In the genomic region with DNA sequence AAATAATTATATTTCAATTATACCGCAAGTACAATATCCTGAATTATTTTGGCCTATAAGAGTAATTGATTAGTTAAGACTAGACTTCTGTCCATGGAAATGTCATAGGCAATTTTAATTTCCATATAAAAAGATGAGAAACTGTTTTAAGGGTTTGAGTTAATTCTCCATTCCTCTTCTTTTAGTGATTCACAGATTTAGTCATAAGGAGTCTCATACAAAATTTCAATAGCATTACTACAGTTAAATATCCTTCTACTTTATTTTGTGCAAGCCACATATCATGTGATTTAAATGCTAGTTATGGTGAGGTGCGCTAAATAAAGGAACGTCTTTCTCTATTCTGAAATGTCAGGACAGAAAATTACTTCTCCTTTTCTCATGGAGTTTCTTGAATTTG, we compare ENCODE assay signal across 22 cellular contexts. TPM values are rescaled to one million over a fixed set of nuclear protein-coding genes. Genes with fewer than 3 reads are reported as not detected.
A peak's percentile ranks its signal among the peaks of the same experiment; 100 is the strongest.
DNase-seq lines count a peak whose midpoint lies in the region; ATAC-seq and TF ChIP-seq lines count a peak whose summit lies in the region.
"Had no signal": no experiment of that assay in that cellular context is flagged by ENCODE, and none has a peak within 500 bp of the region (broad histone marks: within the 10 kb centered on the region; RNA-seq: fewer than 3 reads in every experiment).

No MANE protein-coding gene starts in this region.

- H3K79me2 ChIP-seq in osteoblast (ENCODE audit: insufficient read depth, low read length) = peaks cover 85% of the 10 kb centered on the region

- CTCF ChIA-PET in activated CD8-positive, alpha-beta memory T cell treated with anti-CD3 and anti-CD28 coated beads, Interleukin-2, amount 10 ng/mL, durations not matched to agents 7 days and 5 days (lab: Charles Lee) = interaction anchor here (0.9 kb wide), 1 partner anchor 287 kb away, joined by 3 read pairs; no protein-coding TSS in a partner anchor
- CTCF ChIA-PET in activated CD4-positive, alpha-beta memory T cell treated with anti-CD3 and anti-CD28 coated beads for 36 hours (lab: Charles Lee) = interaction anchor here (0.7 kb wide), 1 partner anchor 287 kb away, joined by 3 read pairs; no protein-coding TSS in a partner anchor

- intact Hi-C loops in activated CD4-positive, alpha-beta memory T cell treated with anti-CD3 and anti-CD28 coated beads for 36 hours (cut with micrococcal nuclease) = loop anchor here (1.0 kb wide), 1 partner anchor 9 kb away; no protein-coding TSS in a partner anchor

- H3K4me1 ChIP-seq in osteoblast (ENCODE audit: insufficient read depth, low read length) = peaks cover 52% of the 10 kb centered on the region

- peak overlapping the region; percentile 90 for H3K27ac ChIP-seq in osteoblast (ENCODE audit: low read depth, low read length)
- H3K27ac ChIP-seq in substantia nigra (ENCODE audit: low read depth, low read length, poor library complexity, severe bottlenecking) = no peak overlapping the region
- H3K27ac ChIP-seq: A549 had no signal

- no peak for DNase-seq in activated CD8-positive, alpha-beta memory T cell treated with anti-CD3 and anti-CD28 coated beads, Interleukin-2, amount 10 ng/mL, durations not matched to agents 7 days and 5 days
- DNase-seq in activated CD8-positive, alpha-beta memory T cell treated with anti-CD3 and anti-CD28 coated beads, Interleukin-2, amount 50 U/mL, for 48 hours = no peak
- DNase-seq in Kasumi-1 (lab: John Stamatoyannopoulos, UW) (peak; percentile 33 to 49), osteoblast (ENCODE audit: insufficient read length, low spot score, missing footprints) (no peak), substantia nigra (lab: John Stamatoyannopoulos, UW) (no peak), DMS53 treated with DMSO at 0.1 percent for 48 hours (lab: John Stamatoyannopoulos, UW; ENCODE audit: unreplicated experiment) (no peak)
- DNase-seq in activated CD4-positive, alpha-beta memory T cell treated with anti-CD3 and anti-CD28 coated beads for 36 hours = no peak
- DNase-seq: activated CD4-positive, alpha-beta T cell treated with anti-CD3 and anti-CD28 coated beads for 48 hours; aorta; cerebellar nuclear complex; foreskin fibroblast; hypothalamus; kidney; mesendoderm; NCI-H526; OCI-M1; retina; stomach; T1000 had no signal

- no peak for TF ChIP-seq CTCF in osteoblast (IDR thresholded peaks at IDR 0.05; ENCODE audit: extremely low read depth, low read depth, low read length)

- H3K27me3 Mint-ChIP-seq in activated CD8-positive, alpha-beta memory T cell treated with anti-CD3 and anti-CD28 coated beads, Interleukin-2, amount 10 ng/mL, durations not matched to agents 7 days and 5 days = peaks cover 8% of the 10 kb centered on the region
- H3K27me3 Mint-ChIP-seq in activated CD4-positive, alpha-beta memory T cell treated with anti-CD3 and anti-CD28 coated beads for 36 hours = no peaks in the 10 kb centered on the region

- POLR2A ChIA-PET in activated CD4-positive, alpha-beta memory T cell treated with anti-CD3 and anti-CD28 coated beads for 36 hours (lab: Charles Lee) = interaction anchor here (2.5 kb wide), 1 partner anchor 11 kb away, joined by 12 read pairs; no protein-coding TSS in a partner anchor

- no peaks in the 10 kb centered on the region for H3K9me3 ChIP-seq in osteoblast (ENCODE audit: low read depth, low read length)
- H3K9me3 ChIP-seq: A549, stomach had no signal

- H3K4me3 Mint-ChIP-seq in activated CD8-positive, alpha-beta memory T cell treated with anti-CD3 and anti-CD28 coated beads, Interleukin-2, amount 10 ng/mL, durations not matched to agents 7 days and 5 days = no peak overlapping the region
- H3K4me3 Mint-ChIP-seq in activated CD4-positive, alpha-beta memory T cell treated with anti-CD3 and anti-CD28 coated beads for 36 hours = peak overlapping the region; percentile 28
- H3K4me3 Mint-ChIP-seq: neural crest cell had no signal

- H2AFZ ChIP-seq in osteoblast (ENCODE audit: low read length) = no peak overlapping the region

- peaks cover 14% of the 10 kb centered on the region for H3K36me3 Mint-ChIP-seq in activated CD8-positive, alpha-beta memory T cell treated with anti-CD3 and anti-CD28 coated beads, Interleukin-2, amount 10 ng/mL, durations not matched to agents 7 days and 5 days
- peaks cover 43% of the 10 kb centered on the region for H3K36me3 Mint-ChIP-seq in activated CD4-positive, alpha-beta memory T cell treated with anti-CD3 and anti-CD28 coated beads for 36 hours

- peak overlapping the region; percentile 19 for H3K27ac Mint-ChIP-seq in activated CD8-positive, alpha-beta memory T cell treated with anti-CD3 and anti-CD28 coated beads, Interleukin-2, amount 10 ng/mL, durations not matched to agents 7 days and 5 days
- H3K27ac Mint-ChIP-seq in activated CD4-positive, alpha-beta memory T cell treated with anti-CD3 and anti-CD28 coated beads for 36 hours = peak overlapping the region; percentile 76

- H3K36me3 ChIP-seq in osteoblast (ENCODE audit: insufficient read depth, low read length) = peaks cover 13% of the 10 kb centered on the region
- H3K36me3 ChIP-seq: stomach had no signal

- ATAC-seq in activated CD8-positive, alpha-beta memory T cell treated with anti-CD3 and anti-CD28 coated beads, Interleukin-2, amount 10 ng/mL, durations not matched to agents 7 days and 5 days = no peak
- no peak for ATAC-seq in GM21423 (IDR thresholded peaks at IDR 0.05; ENCODE audit: unreplicated experiment)
- ATAC-seq: A549 had no signal

- H3K27me3 ChIP-seq in osteoblast (ENCODE audit: insufficient read depth, low read length) = no peaks in the 10 kb centered on the region

- no peaks in the 10 kb centered on the region for H3K9me3 Mint-ChIP-seq in activated CD8-positive, alpha-beta memory T cell treated with anti-CD3 and anti-CD28 coated beads, Interleukin-2, amount 10 ng/mL, durations not matched to agents 7 days and 5 days (ENCODE audit: low read depth)
- H3K9me3 Mint-ChIP-seq in activated CD4-positive, alpha-beta memory T cell treated with anti-CD3 and anti-CD28 coated beads for 36 hours = no peaks in the 10 kb centered on the region
- H3K9me3 Mint-ChIP-seq: neural crest cell had no signal

- H4K20me1 ChIP-seq in osteoblast (ENCODE audit: insufficient read depth, low read length) = no peaks in the 10 kb centered on the region

- no peak overlapping the region for H3K4me3 ChIP-seq in osteoblast (ENCODE audit: insufficient read depth, low read length)
- H3K4me3 ChIP-seq: A549, stomach had no signal

- H3K4me1 Mint-ChIP-seq in activated CD8-positive, alpha-beta memory T cell treated with anti-CD3 and anti-CD28 coated beads, Interleukin-2, amount 10 ng/mL, durations not matched to agents 7 days and 5 days = peaks cover 48% of the 10 kb centered on the region
- H3K4me1 Mint-ChIP-seq in activated CD4-positive, alpha-beta memory T cell treated with anti-CD3 and anti-CD28 coated beads for 36 hours (ENCODE audit: low read depth) = peaks cover 60% of the 10 kb centered on the region
- H3K4me1 Mint-ChIP-seq: neural crest cell had no signal

- H3K4me2 ChIP-seq in osteoblast (ENCODE audit: insufficient read depth, low read length) = peak overlapping the region; percentile 43
- H3K4me2 ChIP-seq: A549 had no signal

RNA-seq across cellular contexts. Expression of a gene that starts 49.9 kb away (rescaled TPM):
- 10 to 100 TPM in 1 of 2 experiments, 1 to 10 TPM in 1; 8.2 to 11.7 TPM for total RNA-seq in activated CD8-positive, alpha-beta memory T cell treated with anti-CD3 and anti-CD28 coated beads, Interleukin-2, amount 10 ng/mL, durations not matched to agents 7 days and 5 days
- total RNA-seq in activated CD4-positive, alpha-beta memory T cell treated with anti-CD3 and anti-CD28 coated beads for 36 hours = 10 to 100 TPM; 17.4 to 18.2 TPM
- total RNA-seq in osteoblast = 4.7 TPM in 2 replicates

Comparison
In these comparisons a context has a peak if more than half of its experiments do, and no peak if none do; other contexts are left out.
1. DNase-seq: peak in Kasumi-1 (2 of 2); none in activated CD8-positive, alpha-beta memory T cell treated with anti-CD3 and anti-CD28 coated beads, Interleukin-2, amount 10 ng/mL, durations not matched to agents 7 days and 5 days (single experiment), activated CD8-positive, alpha-beta memory T cell treated with anti-CD3 and anti-CD28 coated beads, Interleukin-2, amount 50 U/mL, for 48 hours (single experiment), activated CD4-positive, alpha-beta memory T cell treated with anti-CD3 and anti-CD28 coated beads for 36 hours (single experiment), osteoblast (single experiment), substantia nigra (0 of 49) and DMS53 treated with DMSO at 0.1 percent for 48 hours (single experiment).